Comparison of ENCODE assay signal across 8 cellular contexts in the genomic region with DNA sequence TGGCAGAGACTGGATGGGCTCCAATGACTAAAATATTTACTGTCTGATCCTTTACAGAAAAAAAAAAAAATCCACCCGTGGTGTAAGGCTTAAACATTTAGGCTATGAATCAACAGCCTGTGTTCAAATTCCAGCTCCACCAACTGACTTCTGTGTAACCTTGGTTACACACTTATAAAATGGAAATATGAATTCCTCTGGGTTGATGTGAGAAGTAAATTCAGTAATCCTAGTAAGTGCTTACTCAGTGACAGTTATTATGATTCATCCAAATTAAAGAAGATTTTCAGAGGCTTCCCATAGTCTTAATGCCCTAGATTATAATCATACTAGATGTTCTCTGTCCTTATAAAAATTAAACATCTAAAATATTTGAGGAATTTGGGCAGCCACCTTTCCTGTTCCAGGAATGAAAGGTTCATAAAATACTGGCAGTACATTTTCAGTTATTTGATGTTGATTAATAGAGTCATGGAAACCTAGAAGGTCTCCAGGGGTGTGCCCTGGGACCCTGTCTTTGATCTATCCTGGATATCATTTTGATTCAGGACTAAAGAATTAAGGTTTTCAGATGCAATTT.
DNase-seq lines count a peak whose midpoint lies in the region; ATAC-seq and TF ChIP-seq lines count a peak whose summit lies in the region.

No MANE protein-coding gene starts in this region.

- H3K4me3 ChIP-seq in epithelial cell of esophagus (ENCODE audit: low read length), result no peak overlapping the region
- H3K4me3 ChIP-seq in osteoblast (ENCODE audit: insufficient read depth, low read length), result peak overlapping the region; percentile 51
- no peak overlapping the region for H3K4me3 ChIP-seq in H7 (ENCODE audit: insufficient read depth, low read depth, low read length)

- peak overlapping the region; percentile 100 for H3K27ac ChIP-seq in osteoblast (ENCODE audit: low read depth, low read length)

- H3K4me1 ChIP-seq in osteoblast (ENCODE audit: insufficient read depth, low read length), result peaks cover 21% of the 10 kb centered on the region

- H3K9me3 ChIP-seq in osteoblast (ENCODE audit: low read depth, low read length), result no peaks in the 10 kb centered on the region

- no peak for TF ChIP-seq CTCF in AG09319 (IDR thresholded peaks at IDR 0.05; ENCODE audit: low read depth, low read length)
- TF ChIP-seq CTCF in epithelial cell of esophagus (IDR thresholded peaks at IDR 0.05; ENCODE audit: insufficient read depth, low read depth, low read length, missing control alignments), result no peak
- TF ChIP-seq CTCF in osteoblast (IDR thresholded peaks at IDR 0.05; ENCODE audit: extremely low read depth, low read depth, low read length), result no peak

- no peaks in the 10 kb centered on the region for H4K20me1 ChIP-seq in osteoblast (ENCODE audit: insufficient read depth, low read length)

- peak overlapping the region; percentile 77 for H3K4me2 ChIP-seq in osteoblast (ENCODE audit: insufficient read depth, low read length)

- H3K79me2 ChIP-seq in osteoblast (ENCODE audit: insufficient read depth, low read length), result no peaks in the 10 kb centered on the region

- H3K27me3 ChIP-seq in osteoblast (ENCODE audit: insufficient read depth, low read length), result no peaks in the 10 kb centered on the region
- H3K27me3 ChIP-seq in H7 (ENCODE audit: control insufficient read depth, insufficient read depth, low read length), result no peaks in the 10 kb centered on the region

- DNase-seq in AG09319 (ENCODE audit: extremely low read depth, low read depth) (peak; percentile 84), NCI-H526 treated with DMSO at 0.1 percent for 48 hours (lab: John Stamatoyannopoulos, UW) (peak; percentile 35), epithelial cell of esophagus (ENCODE audit: low read depth) (peak; percentile 92), osteoblast (ENCODE audit: insufficient read length, low spot score, missing footprints) (peak; percentile 93), H7 (no peak), cortex of kidney (lab: John Stamatoyannopoulos, UW) (no peak), GM19240 (ENCODE audit: insufficient read length, low spot score) (no peak)

- H3K36me3 ChIP-seq in osteoblast (ENCODE audit: insufficient read depth, low read length) (no peaks in the 10 kb centered on the region), H7 (replicated peaks; ENCODE audit: control insufficient read depth, insufficient read depth, low read length) (no peaks in the 10 kb centered on the region)

- ATAC-seq in GM21367 (IDR thresholded peaks at IDR 0.05; ENCODE audit: unreplicated experiment), result no peak

- no peak overlapping the region for H2AFZ ChIP-seq in osteoblast (ENCODE audit: low read length)

Comparison
In these comparisons a context has a peak if more than half of its experiments do, and no peak if none do; other contexts are left out.
1. DNase-seq: peak in AG09319 (single experiment), NCI-H526 treated with DMSO at 0.1 percent for 48 hours (single experiment), epithelial cell of esophagus (single experiment) and osteoblast (single experiment); none in H7 (single experiment), cortex of kidney (single experiment) and GM19240 (single experiment).